In genomic region chr3:38164966-38165721, GRCh38 we compare ENCODE assay signal across 1 cellular context.
TF ChIP-seq lines count a peak whose summit lies in the region.

Gene OXSR1, plus strand, starts transcription at chr3:38165537. Its CDS starts 340 bp downstream, at chr3:38165877.

TF ChIP-seq in GM12878, 131 proteins besides CTCF, POLR2A, EP300 and RAD21 (continued from another document):
- TF ChIP-seq RELB (IDR thresholded peaks at IDR 0.05; ENCODE audit: low read depth): 0 out of 2 replicates have a peak, but pooled peaks have one; percentile 68
TF ChIP-seq in GM12878: peak in this region for 58.
